1 cellular context compared by ENCODE assay signal in the genomic region with DNA sequence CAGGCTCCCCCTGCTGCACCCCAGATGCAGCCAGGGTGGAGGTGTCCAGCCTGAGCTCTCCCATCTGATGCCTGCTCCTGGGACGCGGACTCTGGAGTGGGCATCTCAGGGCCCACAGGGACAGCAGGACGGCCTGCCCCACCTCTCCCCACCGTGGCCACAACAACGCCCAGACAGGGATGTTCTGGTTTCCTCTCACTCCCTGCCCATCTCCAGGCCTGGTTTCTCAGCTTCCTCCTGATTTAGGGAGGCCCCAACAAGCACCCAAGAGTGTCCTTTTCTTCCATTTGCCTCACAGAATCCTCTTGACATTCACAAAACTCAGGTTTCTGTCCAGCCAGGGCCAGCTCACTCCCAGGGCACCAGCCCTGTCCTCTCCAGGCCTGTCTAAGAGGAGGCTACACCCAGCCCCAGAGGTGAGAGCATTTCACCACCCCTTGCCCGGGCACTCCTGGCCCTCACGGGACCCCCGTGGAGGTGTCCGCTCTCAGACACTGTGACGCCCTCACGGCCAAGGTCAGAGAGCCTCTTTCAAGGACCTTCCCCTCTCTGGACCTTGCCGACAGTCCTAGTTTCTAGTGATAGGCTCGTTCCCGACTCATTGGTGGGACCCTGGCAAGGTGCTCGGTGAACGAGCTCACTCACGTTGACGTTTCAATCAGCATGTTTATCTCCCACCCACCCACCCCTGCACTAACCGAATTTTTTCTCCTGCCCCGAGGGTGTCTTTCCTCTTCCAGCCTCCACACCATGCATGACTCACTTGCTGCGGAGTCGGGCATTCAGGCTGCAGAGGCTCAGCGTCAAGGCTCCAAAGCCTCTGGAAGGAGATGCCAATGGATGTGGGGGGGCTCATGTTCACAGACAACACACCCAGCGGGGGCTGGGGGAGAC.
TF ChIP-seq lines count a peak whose summit lies in the region.

No MANE protein-coding gene starts in this region.

TF ChIP-seq in HEK293T, 16 proteins besides CTCF, POLR2A, EP300 and RAD21:
- TF ChIP-seq FOXM1 (IDR thresholded peaks at IDR 0.05; ENCODE audit: borderline replicate concordance) (no peak), ZNF384 (IDR thresholded peaks at IDR 0.05) (no peak), LEF1 (IDR thresholded peaks at IDR 0.05; ENCODE audit: borderline replicate concordance) (no peak), SUZ12 (IDR thresholded peaks at IDR 0.05) (no peak), ELF4 (IDR thresholded peaks at IDR 0.05) (no peak), ARNT (IDR thresholded peaks at IDR 0.05) (no peak), BHLHE40 (IDR thresholded peaks at IDR 0.05; ENCODE audit: borderline replicate concordance) (no peak), FOXA1 (IDR thresholded peaks at IDR 0.05) (no peak), HDGF (IDR thresholded peaks at IDR 0.05; ENCODE audit: borderline replicate concordance) (no peak), FOXK2 (IDR thresholded peaks at IDR 0.05) (no peak), NFRKB (IDR thresholded peaks at IDR 0.05) (no peak)
- TF ChIP-seq, protein P1, sequence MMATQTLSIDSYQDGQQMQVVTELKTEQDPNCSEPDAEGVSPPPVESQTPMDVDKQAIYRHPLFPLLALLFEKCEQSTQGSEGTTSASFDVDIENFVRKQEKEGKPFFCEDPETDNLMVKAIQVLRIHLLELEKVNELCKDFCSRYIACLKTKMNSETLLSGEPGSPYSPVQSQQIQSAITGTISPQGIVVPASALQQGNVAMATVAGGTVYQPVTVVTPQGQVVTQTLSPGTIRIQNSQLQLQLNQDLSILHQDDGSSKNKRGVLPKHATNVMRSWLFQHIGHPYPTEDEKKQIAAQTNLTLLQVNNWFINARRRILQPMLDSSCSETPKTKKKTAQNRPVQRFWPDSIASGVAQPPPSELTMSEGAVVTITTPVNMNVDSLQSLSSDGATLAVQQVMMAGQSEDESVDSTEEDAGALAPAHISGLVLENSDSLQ (IDR thresholded peaks at IDR 0.05): no peak
